8 cellular contexts compared by ENCODE assay signal in the genomic region with DNA sequence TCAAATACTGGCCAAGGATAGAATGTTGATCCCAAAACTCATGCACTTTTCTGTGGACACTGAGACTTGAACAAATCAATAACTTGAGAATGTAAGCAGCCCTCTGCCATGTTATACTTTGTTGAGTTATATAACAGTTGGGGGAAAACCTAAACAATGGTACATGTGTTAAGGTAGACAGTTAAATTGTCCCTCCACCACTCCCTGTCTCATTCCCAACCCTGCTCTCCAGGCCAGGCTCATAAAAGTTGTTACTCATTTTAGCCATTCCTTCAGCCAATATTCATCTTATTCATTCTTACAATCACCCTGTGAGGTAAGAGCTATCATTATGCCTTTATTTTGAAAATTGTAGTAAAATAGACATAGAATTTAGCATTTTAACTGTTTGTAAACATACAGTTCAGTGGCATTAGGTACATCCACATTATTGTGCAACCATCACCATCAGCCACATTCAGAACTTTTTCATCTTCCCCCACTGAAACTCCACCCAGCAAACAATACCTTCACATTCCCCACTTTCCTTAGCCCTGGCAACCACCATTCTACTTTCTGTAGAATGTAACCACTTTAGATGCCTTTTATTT. TPM values are rescaled to one million over a fixed set of nuclear protein-coding genes. Genes with fewer than 3 reads are reported as not detected.
DNase-seq lines count a peak whose midpoint lies in the region; ATAC-seq and TF ChIP-seq lines count a peak whose summit lies in the region.

No MANE protein-coding gene starts in this region.

- H3K27me3 ChIP-seq in stomach smooth muscle (ENCODE audit: control insufficient read depth in 1 of 2, insufficient read depth in 2 of 2, low read length in 2 of 2): no peaks in the 10 kb centered on the region
- H3K27me3 ChIP-seq in Karpas-422 (ENCODE audit: low read length): no peaks in the 10 kb centered on the region

- H3K4me2 ChIP-seq in Karpas-422 (ENCODE audit: low read depth, low read length, poor library complexity, severe bottlenecking): no peak overlapping the region

- TF ChIP-seq CTCF in VCaP (conservative IDR thresholded peaks at IDR 0.05): no peak

- no peaks in the 10 kb centered on the region for H3K79me2 ChIP-seq in Karpas-422 (ENCODE audit: low read length)

- DNase-seq in H4 (ENCODE audit: low spot score) (peak; percentile 74), glomerular visceral epithelial cell (ENCODE audit: extremely low spot score) (peak; percentile 39), SKM-1 (lab: John Stamatoyannopoulos, UW; ENCODE audit: unreplicated experiment) (no peak), Karpas-422 (no peak)
- DNase-seq in activated CD4-positive, alpha-beta T cell treated with anti-CD3 and anti-CD28 coated beads, Interleukin-2, amount 50 U/mL, for 1 hour: no peak

- peak overlapping the region in 1 of 2 donors; percentile 44 for H3K4me3 ChIP-seq in stomach smooth muscle (ENCODE audit: low read length in 2 of 2)
- no peak overlapping the region for H3K4me3 ChIP-seq in Karpas-422 (ENCODE audit: low read length)

- H3K36me3 ChIP-seq in stomach smooth muscle (ENCODE audit: control insufficient read depth in 2 of 2, insufficient read depth in 2 of 2, low read length in 2 of 2): no peaks in the 10 kb centered on the region
- H3K36me3 ChIP-seq in Karpas-422 (ENCODE audit: insufficient read depth, low read length): no peaks in the 10 kb centered on the region

- H3K9me2 ChIP-seq in Karpas-422 (replicated peaks; ENCODE audit: insufficient read depth, low read length): no peaks in the 10 kb centered on the region

- H2AFZ ChIP-seq in Karpas-422 (ENCODE audit: low read length): no peak overlapping the region

- H4K20me1 ChIP-seq in Karpas-422 (ENCODE audit: insufficient read depth, low read depth, low read length): no peaks in the 10 kb centered on the region

- peaks cover 35% of the 10 kb centered on the region for H3K4me1 ChIP-seq in stomach smooth muscle (ENCODE audit: control insufficient read depth, insufficient read depth, low read length)
- no peaks in the 10 kb centered on the region for H3K4me1 ChIP-seq in Karpas-422 (ENCODE audit: low read length)

- H3K27ac ChIP-seq in VCaP (peak overlapping the region; percentile 75), stomach smooth muscle (ENCODE audit: low read length) (peak overlapping the region; percentile 92), Karpas-422 (ENCODE audit: low read length) (no peak overlapping the region)

- H3K9me3 ChIP-seq in stomach smooth muscle (ENCODE audit: control insufficient read depth in 2 of 2, low read length in 2 of 2): no peaks in the 10 kb centered on the region
- no peaks in the 10 kb centered on the region for H3K9me3 ChIP-seq in Karpas-422 (ENCODE audit: low read length)

- H3K9ac ChIP-seq in stomach smooth muscle (ENCODE audit: low read length in 2 of 2) (peak overlapping the region in 1 of 2 donors; percentile 68), Karpas-422 (ENCODE audit: low read length) (no peak overlapping the region)

- ATAC-seq in HG02870 (IDR thresholded peaks at IDR 0.05; ENCODE audit: unreplicated experiment): no peak

RNA-seq across cellular contexts. Expression of a gene that starts 38.2 kb away (rescaled TPM):
- 53.1 and 58.9 TPM in 2 replicates for total RNA-seq in H4 (2014; rRNA removed; shearing (Covaris generic))
- total RNA-seq in Karpas-422 (2014; rRNA removed; shearing (Covaris generic); ENCODE audit: low replicate concordance): 0.19 and 0.54 TPM in 2 replicates

RNA-seq across cellular contexts. Expression of a gene that starts 40.0 kb away (rescaled TPM):
- total RNA-seq in H4 (2014; rRNA removed; shearing (Covaris generic)): 206 and 213 TPM in 2 replicates
- total RNA-seq in Karpas-422 (2014; rRNA removed; shearing (Covaris generic); ENCODE audit: low replicate concordance): 58.2 and 103 TPM in 2 replicates

Comparison
In these comparisons a context has a peak if more than half of its experiments do, and no peak if none do; other contexts are left out.
1. DNase-seq: peak in H4 (single experiment) and glomerular visceral epithelial cell (single experiment); none in SKM-1 (single experiment), activated CD4-positive, alpha-beta T cell treated with anti-CD3 and anti-CD28 coated beads, Interleukin-2, amount 50 U/mL, for 1 hour (single experiment) and Karpas-422 (single experiment).
2. RNA of a gene that starts 38.2 kb away (total RNA-seq): 53.1 to 58.9 TPM in H4; 0.19 to 0.54 TPM in Karpas-422; every median in the first group is over 10 times any median in the second.